Comparison of ENCODE assay signal across 10 cellular contexts in genomic region chr17:60398227-60398959, GRCh38. TPM values are rescaled to one million over a fixed set of nuclear protein-coding genes. Genes with fewer than 3 reads are reported as not detected.
DNase-seq lines count a peak whose midpoint lies in the region; ATAC-seq and TF ChIP-seq lines count a peak whose summit lies in the region.
"Had no signal": no experiment of that assay in that cellular context is flagged by ENCODE, and none has a peak within 500 bp of the region (broad histone marks: within the 10 kb centered on the region; RNA-seq: fewer than 3 reads in every experiment).

No MANE protein-coding gene starts in this region.

- no peaks in the 10 kb centered on the region for H3K36me3 ChIP-seq in neuronal stem cell (replicated peaks in 1 of 2; ENCODE audit: control insufficient read depth in 2 of 2, insufficient read depth in 2 of 2, low read length in 2 of 2)
- H3K36me3 ChIP-seq in Caco-2 (ENCODE audit: control insufficient read depth, insufficient read depth, low read length) = no peaks in the 10 kb centered on the region

- H3K27me3 Mint-ChIP-seq in activated CD8-positive, alpha-beta T cell treated with anti-CD3 and anti-CD28 coated beads for 36 hours = no peaks in the 10 kb centered on the region
- no peaks in the 10 kb centered on the region for H3K27me3 Mint-ChIP-seq in Caco-2 (ENCODE audit: insufficient read depth, unreplicated experiment)

- H3K4me1 Mint-ChIP-seq in activated CD8-positive, alpha-beta T cell treated with anti-CD3 and anti-CD28 coated beads for 36 hours (ENCODE audit: low read depth) = peaks cover 24% of the 10 kb centered on the region
- H3K4me1 Mint-ChIP-seq in Caco-2 (ENCODE audit: low read depth, unreplicated experiment) = no peaks in the 10 kb centered on the region

- H3K27ac ChIP-seq in right cardiac atrium (ENCODE audit: low read length) (no peak overlapping the region), temporal lobe (ENCODE audit: low read depth, low read length) (peak overlapping the region; percentile 27), neuronal stem cell (replicated peaks; ENCODE audit: low read length) (no peak overlapping the region)

- intact Hi-C loops in Right ventricle myocardium superior (cut with DNase I) = no loop called here
- intact Hi-C loops in right cardiac atrium (cut with DNase I) = no loop called here
- intact Hi-C loops in activated CD8-positive, alpha-beta T cell treated with anti-CD3 and anti-CD28 coated beads for 36 hours (cut with micrococcal nuclease) = no loop called here
- intact Hi-C loops in Caco-2 (cut with micrococcal nuclease; ENCODE audit: unreplicated experiment) = loop anchor here (10.0 kb wide), 1 partner anchor 74 kb away; no protein-coding TSS in a partner anchor

- no peak overlapping the region for H3K4me3 ChIP-seq in right cardiac atrium (ENCODE audit: low read length)
- H3K4me3 ChIP-seq in neuronal stem cell (ENCODE audit: low read length in 2 of 2) = no peak overlapping the region
- no peak overlapping the region for H3K4me3 ChIP-seq in Caco-2 (ENCODE audit: low read depth, low read length)

- no peak for TF ChIP-seq CTCF in activated CD8-positive, alpha-beta T cell treated with anti-CD3 and anti-CD28 coated beads for 36 hours (IDR thresholded peaks at IDR 0.05)
- no peak for TF ChIP-seq CTCF in Caco-2 (IDR thresholded peaks at IDR 0.05; ENCODE audit: insufficient read depth in 1 of 2, low read depth in 1 of 2, low read length in 1 of 2, severe bottlenecking in 1 of 2, unreplicated experiment in 1 of 2)

- H4K91ac ChIP-seq in neuronal stem cell (ENCODE audit: low read depth, low read length, poor library complexity) = no peak overlapping the region

- H3K14ac ChIP-seq in neuronal stem cell (ENCODE audit: low read length) = no peak overlapping the region

- H3K79me1 ChIP-seq in neuronal stem cell (ENCODE audit: low read depth, low read length) = no peaks in the 10 kb centered on the region

- H3K4ac ChIP-seq in neuronal stem cell (ENCODE audit: low read length) = no peak overlapping the region

- H2AK5ac ChIP-seq in neuronal stem cell (ENCODE audit: low read depth, low read length) = no peak overlapping the region

- H3K27ac Mint-ChIP-seq in activated CD8-positive, alpha-beta T cell treated with anti-CD3 and anti-CD28 coated beads for 36 hours = peak overlapping the region; percentile 62
- H3K27ac Mint-ChIP-seq in Caco-2 (ENCODE audit: unreplicated experiment) = no peak overlapping the region

- no peak overlapping the region for H2AFZ ChIP-seq in neuronal stem cell (ENCODE audit: low read length)

- 67% methylated on average over 3 of the region's 3 CpGs for WGBS in right cardiac atrium
- no CpG with 5 or more reads among the region's 3 CpGs for WGBS in neuronal stem cell (ENCODE audit: extremely low coverage in 2 of 2, insufficient read length in 2 of 2, insufficient replicate concordance in 1 of 2), 2 donors

- H3K9me3 ChIP-seq in right cardiac atrium (ENCODE audit: control insufficient read depth, low read length) (no peaks in the 10 kb centered on the region), neuronal stem cell (replicated peaks in 1 of 2; ENCODE audit: control insufficient read depth in 2 of 2, insufficient read depth in 1 of 2, low read depth in 1 of 2, low read length in 2 of 2) (no peaks in the 10 kb centered on the region), Caco-2 (no peaks in the 10 kb centered on the region)

- H3K27me3 ChIP-seq in right cardiac atrium (ENCODE audit: control insufficient read depth, insufficient read depth) = no peaks in the 10 kb centered on the region
- H3K27me3 ChIP-seq in neuronal stem cell (ENCODE audit: control insufficient read depth in 3 of 3, insufficient read depth in 3 of 3, low read depth in 1 of 3, low read length in 3 of 3) = no peaks in the 10 kb centered on the region
- H3K27me3 ChIP-seq in Caco-2 (replicated peaks; ENCODE audit: control insufficient read depth, insufficient read depth, low read length) = no peaks in the 10 kb centered on the region

- CTCF ChIA-PET in activated CD8-positive, alpha-beta T cell treated with anti-CD3 and anti-CD28 coated beads for 36 hours (lab: Charles Lee) = interaction anchor here (1.2 to 1.4 kb wide), 2 partner anchors 23 to 167 kb away, joined by 3 to 5 read pairs; no protein-coding TSS in a partner anchor
- CTCF ChIA-PET in Caco-2 (lab: Charles Lee) = no interaction called here

- H3K23ac ChIP-seq in neuronal stem cell (ENCODE audit: low read depth, low read length, poor library complexity) = no peak overlapping the region

- no peak overlapping the region for H3K4me2 ChIP-seq in neuronal stem cell (ENCODE audit: insufficient read depth, low read length, poor library complexity, severe bottlenecking)

- ATAC-seq in Right ventricle myocardium superior (ENCODE audit: poor library complexity) = peak; percentile 46
- ATAC-seq in right cardiac atrium = no peak
- ATAC-seq in HG03196 (IDR thresholded peaks at IDR 0.05; ENCODE audit: unreplicated experiment) = peak; percentile 50
- ATAC-seq in activated CD8-positive, alpha-beta T cell treated with anti-CD3 and anti-CD28 coated beads for 36 hours = peak; percentile 76

- no peak overlapping the region for H3K9ac ChIP-seq in neuronal stem cell (ENCODE audit: low read depth, low read length, poor library complexity)

- POLR2A ChIA-PET in activated CD8-positive, alpha-beta T cell treated with anti-CD3 and anti-CD28 coated beads for 36 hours (lab: Charles Lee) = no interaction called here
- POLR2A ChIA-PET in Caco-2 (lab: Charles Lee) = no interaction called here

- no peak overlapping the region for H3K18ac ChIP-seq in neuronal stem cell (ENCODE audit: low read length)

- no peak overlapping the region for H3K4me3 Mint-ChIP-seq in activated CD8-positive, alpha-beta T cell treated with anti-CD3 and anti-CD28 coated beads for 36 hours
- no peak overlapping the region for H3K4me3 Mint-ChIP-seq in Caco-2 (ENCODE audit: unreplicated experiment)

- DNase-seq in Right ventricle myocardium superior (no peak), right cardiac atrium (no peak), COR-L47 (lab: John Stamatoyannopoulos, UW) (no peak), neuronal stem cell (ENCODE audit: low spot score) (no peak), Caco-2 (no peak)
- DNase-seq in activated CD8-positive, alpha-beta T cell treated with anti-CD3 and anti-CD28 coated beads for 36 hours = peak; percentile 29
- DNase-seq: H7; stimulated activated CD4-positive, alpha-beta T cell treated with anti-CD3 and anti-CD28 coated beads, Interleukin-2, amount 100 ng/mL, for 24 hours had no signal

- H3K36me3 Mint-ChIP-seq in activated CD8-positive, alpha-beta T cell treated with anti-CD3 and anti-CD28 coated beads for 36 hours (ENCODE audit: low read depth) = no peaks in the 10 kb centered on the region
- H3K36me3 Mint-ChIP-seq in Caco-2 (ENCODE audit: insufficient read depth, unreplicated experiment) = no peaks in the 10 kb centered on the region

- no peak overlapping the region for H4K8ac ChIP-seq in neuronal stem cell (ENCODE audit: low read depth, low read length)

- no TSS peak for BruUV-seq in Caco-2 (replicated peaks; lab: Mats Ljungman, UMichigan)

- no peaks in the 10 kb centered on the region for H3K9me3 Mint-ChIP-seq in activated CD8-positive, alpha-beta T cell treated with anti-CD3 and anti-CD28 coated beads for 36 hours
- no peaks in the 10 kb centered on the region for H3K9me3 Mint-ChIP-seq in Caco-2 (ENCODE audit: unreplicated experiment)

- H3K4me1 ChIP-seq in right cardiac atrium (ENCODE audit: control insufficient read depth, insufficient read depth, low read length) = no peaks in the 10 kb centered on the region
- no peaks in the 10 kb centered on the region for H3K4me1 ChIP-seq in neuronal stem cell (ENCODE audit: control insufficient read depth in 2 of 2, insufficient read depth in 1 of 2, low read depth in 1 of 2, low read length in 2 of 2)
- no peaks in the 10 kb centered on the region for H3K4me1 ChIP-seq in Caco-2

- H2BK5ac ChIP-seq in neuronal stem cell (ENCODE audit: low read length) = no peak overlapping the region

- H2BK120ac ChIP-seq in neuronal stem cell (ENCODE audit: low read depth, low read length) = no peak overlapping the region

- no peak overlapping the region for H2BK12ac ChIP-seq in neuronal stem cell (ENCODE audit: low read length)

- no peak overlapping the region for H2BK15ac ChIP-seq in neuronal stem cell (ENCODE audit: low read length)

RNA-seq across cellular contexts. Expression of gene USP32, which starts 6.5 kb away (rescaled TPM):
- 30.9 TPM for total RNA-seq in Right ventricle myocardium superior
- 10 to 100 TPM; 32.6 to 43.2 (median 36.9) TPM for total RNA-seq in right cardiac atrium
- polyA plus RNA-seq in right cardiac atrium = 13.3 TPM
- total RNA-seq in activated CD8-positive, alpha-beta T cell treated with anti-CD3 and anti-CD28 coated beads for 36 hours = 10 to 100 TPM; 26.5 TPM
- total RNA-seq in temporal lobe = 77.4 TPM
- 23.3 TPM for polyA plus RNA-seq in neuronal stem cell (2013, experiment 1 of 2)
- 23.5 TPM for polyA plus RNA-seq in neuronal stem cell (2013, experiment 2 of 2)
- total RNA-seq in Caco-2 (2022) = 50.3 and 53.3 TPM in 2 replicates

RNA-seq across cellular contexts. Expression of gene CHCT1, which starts 23.9 kb away (rescaled TPM):
- not detected for total RNA-seq in Right ventricle myocardium superior
- total RNA-seq in right cardiac atrium = not detected
- not detected for polyA plus RNA-seq in right cardiac atrium
- not detected for total RNA-seq in activated CD8-positive, alpha-beta T cell treated with anti-CD3 and anti-CD28 coated beads for 36 hours
- not detected for total RNA-seq in temporal lobe
- polyA plus RNA-seq in neuronal stem cell (2013, experiment 1 of 2) = 0.17 TPM
- polyA plus RNA-seq in neuronal stem cell (2013, experiment 2 of 2) = 0.25 TPM
- not detected in 2 replicates for total RNA-seq in Caco-2 (2022)
- total RNA-seq: H7 had no signal

Comparison
In these comparisons a context has a peak if more than half of its experiments do, and no peak if none do; other contexts are left out.
1. ATAC-seq: peak in Right ventricle myocardium superior (single experiment), HG03196 (single experiment) and activated CD8-positive, alpha-beta T cell treated with anti-CD3 and anti-CD28 coated beads for 36 hours (single experiment); none in right cardiac atrium (0 of 2).